ENCODE assay signal across 8 cellular contexts in the genomic region with DNA sequence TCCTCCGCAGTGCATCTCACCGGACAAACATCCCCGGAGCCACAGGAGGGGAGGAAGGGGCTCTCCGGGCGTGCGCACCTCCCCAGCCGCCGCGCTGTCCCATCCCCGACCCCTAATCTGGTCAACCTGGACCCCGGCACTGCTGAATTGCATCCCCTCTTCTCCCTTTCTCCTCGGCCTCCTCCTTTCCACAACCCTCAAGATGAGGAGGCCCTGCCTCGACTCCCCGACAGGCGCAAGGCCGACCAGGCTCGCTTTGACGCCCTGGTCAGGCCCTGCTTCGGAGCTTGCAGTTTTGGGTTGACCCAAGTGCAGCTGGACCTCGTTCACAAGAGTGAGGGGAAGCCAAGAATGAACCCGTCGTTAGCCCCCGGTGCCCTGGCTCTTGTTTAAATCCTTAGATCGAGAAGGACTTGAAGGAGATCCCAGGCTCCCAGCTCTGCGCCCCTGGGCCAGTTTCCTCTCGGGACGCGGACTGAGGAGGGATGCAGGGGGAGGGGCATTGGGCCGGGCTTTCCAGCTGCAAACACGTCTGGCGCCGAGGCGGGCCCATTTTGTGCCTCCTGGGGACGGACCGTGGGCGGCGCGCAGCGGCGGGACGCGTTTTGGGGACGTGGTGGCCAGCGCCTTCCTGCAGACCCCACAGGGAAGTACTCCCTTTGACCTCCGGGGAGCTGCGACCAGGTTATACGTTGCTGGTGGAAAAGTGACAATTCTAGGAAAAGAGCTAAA. TPM values are rescaled to one million over a fixed set of nuclear protein-coding genes. Genes with fewer than 3 reads are reported as not detected.
DNase-seq lines count a peak whose midpoint lies in the region; ATAC-seq, FAIRE-seq and TF ChIP-seq lines count a peak whose summit lies in the region.

No MANE protein-coding gene starts in this region.

- no peak for FAIRE-seq in urothelium cell line (lab: Jason Lieb, UNC)

- no peaks in the 10 kb centered on the region for H3K9me3 ChIP-seq in SK-N-SH
- no peaks in the 10 kb centered on the region for H3K9me3 ChIP-seq in lower lobe of right lung
- H3K9me3 ChIP-seq in thoracic aorta = no peaks in the 10 kb centered on the region

- H3K4me3 ChIP-seq in SK-N-SH (ENCODE audit: low read depth in 2 of 2, low read length in 1 of 2) (peak overlapping the region; percentile 64 to 85), coronary artery (peak overlapping the region; percentile 81), lower lobe of right lung (peak overlapping the region; percentile 59), thoracic aorta (peak overlapping the region; percentile 91)

- peaks cover 8 to 17% of the 10 kb centered on the region in 2 experiments; a peak in 3 of 4 replicates for H3K4me1 ChIP-seq in SK-N-SH (ENCODE audit: control insufficient read depth in 1 of 2, insufficient read depth in 2 of 2, low read depth in 1 of 2, low read length in 1 of 2)
- H3K4me1 ChIP-seq in lower lobe of right lung = peaks cover 68% of the 10 kb centered on the region
- peaks cover under 1 to 58% of the 10 kb centered on the region in 2 donors for H3K4me1 ChIP-seq in thoracic aorta (ENCODE audit: control insufficient read depth in 1 of 2, low read depth in 2 of 2)

- no peak for TF ChIP-seq EP300 in SK-N-SH (IDR thresholded peaks at IDR 0.05; ENCODE audit: borderline replicate concordance in 1 of 2, low read depth in 1 of 2, low read length in 1 of 2)

- H3K36me3 ChIP-seq in SK-N-SH (replicated peaks in 1 of 2; ENCODE audit: control insufficient read depth in 1 of 2, insufficient read depth in 2 of 2, low read length in 1 of 2) (no peaks in the 10 kb centered on the region), lower lobe of right lung (no peaks in the 10 kb centered on the region), thoracic aorta (no peaks in the 10 kb centered on the region)

- H3F3A ChIP-seq in SK-N-SH (replicated peaks; ENCODE audit: insufficient read depth) = peaks cover 12% of the 10 kb centered on the region

- peak overlapping the region; percentile 92 for H3K4me2 ChIP-seq in SK-N-SH

- POLR2A ChIA-PET in SK-N-SH (lab: Yijun Ruan, JAX) = interaction anchor here (0.7 to 3.4 kb wide), 8 partner anchors 1036 to 1861 kb away, joined by 3 to 14 read pairs (median 5); no protein-coding TSS in a partner anchor

- H3K27ac ChIP-seq in SK-N-SH (ENCODE audit: low read depth in 2 of 2, low read length in 1 of 2) (peak overlapping the region; percentile 19 to 91; a peak in 3 of 4 replicates), coronary artery (peak overlapping the region; percentile 85 to 93), lower lobe of right lung (peak overlapping the region; percentile 73), thoracic aorta (peak overlapping the region; percentile 92 to 97)

- H3K9me2 ChIP-seq in SK-N-SH = no peaks in the 10 kb centered on the region

- H3K9ac ChIP-seq in SK-N-SH = peak overlapping the region; percentile 51; the same call in 1 of the 2 replicates

- ATAC-seq in SK-N-SH treated with all-trans-retinoic acid at 6 μM for 48 hours (no peak), lower lobe of right lung (no peak), thoracic aorta (ENCODE audit: insufficient number of reproducible peaks, low FRiP score, low read depth) (no peak)

- H3K27me3 ChIP-seq in SK-N-SH (ENCODE audit: insufficient read depth) = no peaks in the 10 kb centered on the region
- H3K27me3 ChIP-seq in lower lobe of right lung (ENCODE audit: low read depth) = peaks cover 63% of the 10 kb centered on the region
- H3K27me3 ChIP-seq in thoracic aorta (replicated peaks; ENCODE audit: insufficient read depth) = no peaks in the 10 kb centered on the region

- intact Hi-C loops in lower lobe of right lung (cut with DNase I) = no loop called here

- peaks cover 50% of the 10 kb centered on the region for H3K79me2 ChIP-seq in SK-N-SH (ENCODE audit: insufficient read depth)

- no peak overlapping the region; the same call in 1 of the 2 replicates for H2AFZ ChIP-seq in SK-N-SH (ENCODE audit: low read depth)

- CTCF ChIA-PET in SK-N-SH (lab: Yijun Ruan, JAX) = interaction anchor here (0.6 to 5.5 kb wide), 21 partner anchors 12 to 1238 kb away, joined by 3 to 152 read pairs (median 14); no protein-coding TSS in a partner anchor

- 18% methylated on average over 24 of the region's 47 CpGs for WGBS in SK-N-SH (ENCODE audit: low lambda C conversion rate)

- TF ChIP-seq RAD21 in SK-N-SH (IDR thresholded peaks at IDR 0.05; ENCODE audit: low read length) = no peak

- TF ChIP-seq CTCF in SK-N-SH (IDR thresholded peaks at IDR 0.05) (no peak), coronary artery (IDR thresholded peaks at IDR 0.05) (no peak), lower lobe of right lung (IDR thresholded peaks at IDR 0.05) (no peak), thoracic aorta (IDR thresholded peaks at IDR 0.05) (no peak)

- peaks cover 28% of the 10 kb centered on the region for H4K20me1 ChIP-seq in SK-N-SH (ENCODE audit: insufficient read depth)

- peak; percentile 77 for DNase-seq in SK-N-SH
- DNase-seq in coronary artery (ENCODE audit: low spot score) = peak; percentile 88
- DNase-seq in lower lobe of right lung = no peak
- no peak for DNase-seq in thoracic aorta (ENCODE audit: low spot score)
- DNase-seq in NCI-H446 (lab: John Stamatoyannopoulos, UW) = no peak
- DNase-seq in urothelium cell line (ENCODE audit: low spot score) = no peak
- no peak for DNase-seq in NK-92 (lab: John Stamatoyannopoulos, UW; ENCODE audit: unreplicated experiment)

TF ChIP-seq in SK-N-SH, 30 proteins besides CTCF, POLR2A, EP300 and RAD21 (continues in another document):
- TF ChIP-seq RCOR1 (IDR thresholded peaks at IDR 0.05; ENCODE audit: low read length) (no peak), TCF12 (IDR thresholded peaks at IDR 0.05) (no peak), JUND (IDR thresholded peaks at IDR 0.05) (no peak)
- TF ChIP-seq, protein P1, sequence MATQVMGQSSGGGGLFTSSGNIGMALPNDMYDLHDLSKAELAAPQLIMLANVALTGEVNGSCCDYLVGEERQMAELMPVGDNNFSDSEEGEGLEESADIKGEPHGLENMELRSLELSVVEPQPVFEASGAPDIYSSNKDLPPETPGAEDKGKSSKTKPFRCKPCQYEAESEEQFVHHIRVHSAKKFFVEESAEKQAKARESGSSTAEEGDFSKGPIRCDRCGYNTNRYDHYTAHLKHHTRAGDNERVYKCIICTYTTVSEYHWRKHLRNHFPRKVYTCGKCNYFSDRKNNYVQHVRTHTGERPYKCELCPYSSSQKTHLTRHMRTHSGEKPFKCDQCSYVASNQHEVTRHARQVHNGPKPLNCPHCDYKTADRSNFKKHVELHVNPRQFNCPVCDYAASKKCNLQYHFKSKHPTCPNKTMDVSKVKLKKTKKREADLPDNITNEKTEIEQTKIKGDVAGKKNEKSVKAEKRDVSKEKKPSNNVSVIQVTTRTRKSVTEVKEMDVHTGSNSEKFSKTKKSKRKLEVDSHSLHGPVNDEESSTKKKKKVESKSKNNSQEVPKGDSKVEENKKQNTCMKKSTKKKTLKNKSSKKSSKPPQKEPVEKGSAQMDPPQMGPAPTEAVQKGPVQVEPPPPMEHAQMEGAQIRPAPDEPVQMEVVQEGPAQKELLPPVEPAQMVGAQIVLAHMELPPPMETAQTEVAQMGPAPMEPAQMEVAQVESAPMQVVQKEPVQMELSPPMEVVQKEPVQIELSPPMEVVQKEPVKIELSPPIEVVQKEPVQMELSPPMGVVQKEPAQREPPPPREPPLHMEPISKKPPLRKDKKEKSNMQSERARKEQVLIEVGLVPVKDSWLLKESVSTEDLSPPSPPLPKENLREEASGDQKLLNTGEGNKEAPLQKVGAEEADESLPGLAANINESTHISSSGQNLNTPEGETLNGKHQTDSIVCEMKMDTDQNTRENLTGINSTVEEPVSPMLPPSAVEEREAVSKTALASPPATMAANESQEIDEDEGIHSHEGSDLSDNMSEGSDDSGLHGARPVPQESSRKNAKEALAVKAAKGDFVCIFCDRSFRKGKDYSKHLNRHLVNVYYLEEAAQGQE (IDR thresholded peaks at IDR 0.05; ENCODE audit: low read depth, low read length) = no peak

TF ChIP-seq in SK-N-SH treated with all-trans-retinoic acid at 6 μM for 48 hours, 23 proteins besides CTCF, POLR2A, EP300 and RAD21 (continues in another document):
- TF ChIP-seq RARB (CRISPR knock-in tag; IDR thresholded peaks at IDR 0.05) (no peak), OSR1 (CRISPR knock-in tag; IDR thresholded peaks at IDR 0.05) (no peak), BACH2 (CRISPR knock-in tag; IDR thresholded peaks at IDR 0.05; ENCODE audit: borderline replicate concordance) (no peak)
- TF ChIP-seq, protein P2, sequence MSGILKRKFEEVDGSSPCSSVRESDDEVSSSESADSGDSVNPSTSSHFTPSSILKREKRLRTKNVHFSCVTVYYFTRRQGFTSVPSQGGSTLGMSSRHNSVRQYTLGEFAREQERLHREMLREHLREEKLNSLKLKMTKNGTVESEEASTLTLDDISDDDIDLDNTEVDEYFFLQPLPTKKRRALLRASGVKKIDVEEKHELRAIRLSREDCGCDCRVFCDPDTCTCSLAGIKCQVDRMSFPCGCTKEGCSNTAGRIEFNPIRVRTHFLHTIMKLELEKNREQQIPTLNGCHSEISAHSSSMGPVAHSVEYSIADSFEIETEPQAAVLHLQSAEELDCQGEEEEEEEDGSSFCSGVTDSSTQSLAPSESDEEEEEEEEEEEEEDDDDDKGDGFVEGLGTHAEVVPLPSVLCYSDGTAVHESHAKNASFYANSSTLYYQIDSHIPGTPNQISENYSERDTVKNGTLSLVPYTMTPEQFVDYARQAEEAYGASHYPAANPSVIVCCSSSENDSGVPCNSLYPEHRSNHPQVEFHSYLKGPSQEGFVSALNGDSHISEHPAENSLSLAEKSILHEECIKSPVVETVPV (CRISPR knock-in tag; IDR thresholded peaks at IDR 0.05) = no peak

RNA-seq across cellular contexts. Expression of a gene that starts 2.5 kb away (rescaled TPM):
- 25.3 and 28.6 TPM in 2 replicates for polyA plus RNA-seq in SK-N-SH (2012; rRNA removed)
- 29.6 and 34.0 TPM in 2 replicates for polyA plus RNA-seq in SK-N-SH (2012; cell fraction: cytosol; rRNA removed)
- 17.9 and 26.6 TPM in 2 replicates for polyA plus RNA-seq in SK-N-SH (2012; cell fraction: nucleus; rRNA removed)
- total RNA-seq in lower lobe of right lung (69.5 TPM), thoracic aorta (100 to 1,000 TPM; 133 to 268 TPM)

Comparison
In these comparisons a context has a peak if more than half of its experiments do, and no peak if none do; other contexts are left out.
1. DNase-seq: peak in SK-N-SH (single experiment) and coronary artery (single experiment); none in lower lobe of right lung (single experiment), thoracic aorta (single experiment), NCI-H446 (0 of 2), urothelium cell line (single experiment) and NK-92 (single experiment).
2. Peak in every context shown above with its lines, with median percentiles within 50 percentile points of each other: H3K27ac ChIP-seq and H3K4me3 ChIP-seq.